In genomic region chr12:54214553-54215374, GRCh38 we compare ENCODE assay signal across 8 cellular contexts. TPM values are rescaled to one million over a fixed set of nuclear protein-coding genes. Genes with fewer than 3 reads are reported as not detected.
DNase-seq lines count a peak whose midpoint lies in the region; ATAC-seq and TF ChIP-seq lines count a peak whose summit lies in the region.

No MANE protein-coding gene starts in this region.

- intact Hi-C loops in testis (cut with DNase I; ENCODE audit: low total_unique reads) = no loop called here

- H4K20me1 ChIP-seq in osteoblast (ENCODE audit: insufficient read depth, low read length) = no peaks in the 10 kb centered on the region

- TF ChIP-seq POLR2A in testis (IDR thresholded peaks at IDR 0.05) = no peak

- H3K79me2 ChIP-seq in osteoblast (ENCODE audit: insufficient read depth, low read length) = no peaks in the 10 kb centered on the region

- peak; percentile 99 for TF ChIP-seq CTCF in GM10266 (IDR thresholded peaks at IDR 0.05; ENCODE audit: control insufficient read depth, insufficient read depth, low read depth, missing control alignments)
- TF ChIP-seq CTCF in osteoblast (IDR thresholded peaks at IDR 0.05; ENCODE audit: extremely low read depth, low read depth, low read length) = peak; percentile 99
- TF ChIP-seq CTCF in testis (IDR thresholded peaks at IDR 0.05) = peak; percentile 87 to 94 (median 93)

- H3K36me3 ChIP-seq in osteoblast (ENCODE audit: insufficient read depth, low read length) (no peaks in the 10 kb centered on the region), testis (ENCODE audit: low read depth, missing control alignments) (no peaks in the 10 kb centered on the region)

- DNase-seq in GM10266 (ENCODE audit: extremely low spot score) = peak; percentile 87
- DNase-seq in NAMALWA (ENCODE audit: low spot score) = peak; percentile 95
- DNase-seq in SIG-M5 treated with dmso at 0.1 percent for 504 hours (lab: John Stamatoyannopoulos, UW; ENCODE audit: unreplicated experiment) = peak; percentile 93
- peak; percentile 96 for DNase-seq in activated effector memory CD4-positive, alpha-beta T cell treated with anti-CD3 and anti-CD28 coated beads, Interleukin-2, amount 50 U/mL, for 16 hours
- peak; percentile 83 for DNase-seq in foreskin melanocyte
- peak; percentile 94 for DNase-seq in osteoblast (ENCODE audit: insufficient read length, low spot score, missing footprints)
- DNase-seq in testis = peak; percentile 91

- H3K27me3 ChIP-seq in osteoblast (ENCODE audit: insufficient read depth, low read length) (no peaks in the 10 kb centered on the region), testis (no peaks in the 10 kb centered on the region)

- H3K4me3 ChIP-seq in osteoblast (ENCODE audit: insufficient read depth, low read length) (peak overlapping the region; percentile 65), testis (peak overlapping the region; percentile 18 to 22)

- H3K27ac ChIP-seq in osteoblast (ENCODE audit: low read depth, low read length) = no peak overlapping the region
- no peak overlapping the region for H3K27ac ChIP-seq in testis

- no peaks in the 10 kb centered on the region for H3K9me3 ChIP-seq in osteoblast (ENCODE audit: low read depth, low read length)
- H3K9me3 ChIP-seq in testis = no peaks in the 10 kb centered on the region

- peak overlapping the region; percentile 89 for H3K4me2 ChIP-seq in osteoblast (ENCODE audit: insufficient read depth, low read length)

- WGBS in testis, 2 donors = 16 to 30% methylated on average over 14 to 31 of the region's 31 CpGs

- peak; percentile 74 for ATAC-seq in HG02588 (IDR thresholded peaks at IDR 0.05; ENCODE audit: unreplicated experiment)

- H2AFZ ChIP-seq in osteoblast (ENCODE audit: low read length) = peak overlapping the region; percentile 81

- H3K4me1 ChIP-seq in osteoblast (ENCODE audit: insufficient read depth, low read length) (peaks cover 24% of the 10 kb centered on the region), testis (peaks cover 16% of the 10 kb centered on the region)

RNA-seq across cellular contexts. Expression of gene SMUG1, which starts 26.0 kb away (rescaled TPM):
- total RNA-seq in osteoblast (23.5 and 36.5 TPM in 2 replicates), testis (10 to 100 TPM; 33.8 to 37.2 TPM)
- 35.8 TPM for polyA plus RNA-seq in testis (ENCODE audit: insufficient read depth, low read depth, low replicate concordance)
